Comparison of ENCODE assay signal across 1 cellular context in the genomic region with DNA sequence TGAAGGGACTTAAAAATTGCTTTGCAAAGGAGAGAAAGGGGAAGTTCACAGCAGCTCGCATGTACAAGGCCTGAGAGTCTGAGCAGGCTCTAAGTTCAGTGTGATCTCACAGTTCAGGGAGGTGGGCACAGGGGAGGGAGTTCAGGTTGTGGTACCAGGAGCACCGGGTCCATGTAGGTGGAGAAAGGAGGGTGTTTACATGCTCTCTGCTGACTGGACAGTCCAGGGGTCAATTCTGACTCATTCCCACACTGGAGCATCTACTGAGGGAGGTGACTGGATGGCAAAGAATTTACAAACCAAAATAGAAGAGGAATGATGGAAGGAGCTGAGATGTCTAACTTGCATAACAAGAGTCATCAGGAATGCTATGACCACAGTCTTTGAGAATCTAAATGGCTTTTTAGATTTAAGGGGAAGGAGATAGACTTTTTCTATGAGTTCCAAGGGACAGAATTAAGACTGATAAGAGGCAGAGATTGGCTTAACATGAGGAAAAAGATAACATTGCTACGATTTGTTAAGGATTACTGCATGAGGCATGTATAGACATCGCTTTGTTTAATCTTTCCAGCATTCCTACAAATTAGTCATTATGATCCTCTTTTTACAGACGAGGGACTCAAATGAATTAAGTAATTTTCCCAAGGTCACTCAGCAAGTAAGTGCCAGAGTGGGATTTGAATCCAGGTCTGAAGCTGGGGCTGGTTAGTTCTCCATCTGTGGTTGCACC.
TF ChIP-seq lines count a peak whose summit lies in the region.

No MANE protein-coding gene starts in this region.

TF ChIP-seq in HepG2, 621 proteins besides CTCF, POLR2A, EP300 and RAD21 (continued from another document and continues in another):
- TF ChIP-seq, protein P1, sequence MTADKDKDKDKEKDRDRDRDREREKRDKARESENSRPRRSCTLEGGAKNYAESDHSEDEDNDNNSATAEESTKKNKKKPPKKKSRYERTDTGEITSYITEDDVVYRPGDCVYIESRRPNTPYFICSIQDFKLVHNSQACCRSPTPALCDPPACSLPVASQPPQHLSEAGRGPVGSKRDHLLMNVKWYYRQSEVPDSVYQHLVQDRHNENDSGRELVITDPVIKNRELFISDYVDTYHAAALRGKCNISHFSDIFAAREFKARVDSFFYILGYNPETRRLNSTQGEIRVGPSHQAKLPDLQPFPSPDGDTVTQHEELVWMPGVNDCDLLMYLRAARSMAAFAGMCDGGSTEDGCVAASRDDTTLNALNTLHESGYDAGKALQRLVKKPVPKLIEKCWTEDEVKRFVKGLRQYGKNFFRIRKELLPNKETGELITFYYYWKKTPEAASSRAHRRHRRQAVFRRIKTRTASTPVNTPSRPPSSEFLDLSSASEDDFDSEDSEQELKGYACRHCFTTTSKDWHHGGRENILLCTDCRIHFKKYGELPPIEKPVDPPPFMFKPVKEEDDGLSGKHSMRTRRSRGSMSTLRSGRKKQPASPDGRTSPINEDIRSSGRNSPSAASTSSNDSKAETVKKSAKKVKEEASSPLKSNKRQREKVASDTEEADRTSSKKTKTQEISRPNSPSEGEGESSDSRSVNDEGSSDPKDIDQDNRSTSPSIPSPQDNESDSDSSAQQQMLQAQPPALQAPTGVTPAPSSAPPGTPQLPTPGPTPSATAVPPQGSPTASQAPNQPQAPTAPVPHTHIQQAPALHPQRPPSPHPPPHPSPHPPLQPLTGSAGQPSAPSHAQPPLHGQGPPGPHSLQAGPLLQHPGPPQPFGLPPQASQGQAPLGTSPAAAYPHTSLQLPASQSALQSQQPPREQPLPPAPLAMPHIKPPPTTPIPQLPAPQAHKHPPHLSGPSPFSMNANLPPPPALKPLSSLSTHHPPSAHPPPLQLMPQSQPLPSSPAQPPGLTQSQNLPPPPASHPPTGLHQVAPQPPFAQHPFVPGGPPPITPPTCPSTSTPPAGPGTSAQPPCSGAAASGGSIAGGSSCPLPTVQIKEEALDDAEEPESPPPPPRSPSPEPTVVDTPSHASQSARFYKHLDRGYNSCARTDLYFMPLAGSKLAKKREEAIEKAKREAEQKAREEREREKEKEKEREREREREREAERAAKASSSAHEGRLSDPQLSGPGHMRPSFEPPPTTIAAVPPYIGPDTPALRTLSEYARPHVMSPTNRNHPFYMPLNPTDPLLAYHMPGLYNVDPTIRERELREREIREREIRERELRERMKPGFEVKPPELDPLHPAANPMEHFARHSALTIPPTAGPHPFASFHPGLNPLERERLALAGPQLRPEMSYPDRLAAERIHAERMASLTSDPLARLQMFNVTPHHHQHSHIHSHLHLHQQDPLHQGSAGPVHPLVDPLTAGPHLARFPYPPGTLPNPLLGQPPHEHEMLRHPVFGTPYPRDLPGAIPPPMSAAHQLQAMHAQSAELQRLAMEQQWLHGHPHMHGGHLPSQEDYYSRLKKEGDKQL (CRISPR knock-in tag; IDR thresholded peaks at IDR 0.05; ENCODE audit: low read depth): 0 out of 2 replicates have a peak, but pooled peaks have one; percentile 26
- TF ChIP-seq TSC22D2 (CRISPR knock-in tag; IDR thresholded peaks at IDR 0.05; ENCODE audit: borderline replicate concordance): no peak
- TF ChIP-seq PTBP1 (IDR thresholded peaks at IDR 0.05; ENCODE audit: low read depth, low read length, poor library complexity, severe bottlenecking): no peak
- TF ChIP-seq, protein P2, sequence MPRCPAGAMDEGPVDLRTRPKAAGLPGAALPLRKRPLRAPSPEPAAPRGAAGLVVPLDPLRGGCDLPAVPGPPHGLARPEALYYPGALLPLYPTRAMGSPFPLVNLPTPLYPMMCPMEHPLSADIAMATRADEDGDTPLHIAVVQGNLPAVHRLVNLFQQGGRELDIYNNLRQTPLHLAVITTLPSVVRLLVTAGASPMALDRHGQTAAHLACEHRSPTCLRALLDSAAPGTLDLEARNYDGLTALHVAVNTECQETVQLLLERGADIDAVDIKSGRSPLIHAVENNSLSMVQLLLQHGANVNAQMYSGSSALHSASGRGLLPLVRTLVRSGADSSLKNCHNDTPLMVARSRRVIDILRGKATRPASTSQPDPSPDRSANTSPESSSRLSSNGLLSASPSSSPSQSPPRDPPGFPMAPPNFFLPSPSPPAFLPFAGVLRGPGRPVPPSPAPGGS (CRISPR knock-in tag; IDR thresholded peaks at IDR 0.05): no peak
- TF ChIP-seq, protein P3, sequence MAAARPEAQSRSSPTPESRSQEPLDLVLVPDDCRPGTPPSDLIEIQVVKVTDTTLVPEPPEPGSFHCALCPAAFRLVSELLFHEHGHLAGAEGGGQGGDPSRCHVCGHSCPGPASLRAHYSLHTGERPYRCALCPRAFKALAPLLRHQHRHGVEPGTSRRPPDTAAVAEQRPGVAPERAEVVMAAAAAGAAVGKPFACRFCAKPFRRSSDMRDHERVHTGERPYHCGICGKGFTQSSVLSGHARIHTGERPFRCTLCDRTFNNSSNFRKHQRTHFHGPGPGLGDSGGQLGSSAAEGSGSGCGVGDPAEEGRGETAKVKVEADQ (CRISPR knock-in tag; IDR thresholded peaks at IDR 0.05; ENCODE audit: borderline replicate concordance): no peak
- TF ChIP-seq, protein P4, sequence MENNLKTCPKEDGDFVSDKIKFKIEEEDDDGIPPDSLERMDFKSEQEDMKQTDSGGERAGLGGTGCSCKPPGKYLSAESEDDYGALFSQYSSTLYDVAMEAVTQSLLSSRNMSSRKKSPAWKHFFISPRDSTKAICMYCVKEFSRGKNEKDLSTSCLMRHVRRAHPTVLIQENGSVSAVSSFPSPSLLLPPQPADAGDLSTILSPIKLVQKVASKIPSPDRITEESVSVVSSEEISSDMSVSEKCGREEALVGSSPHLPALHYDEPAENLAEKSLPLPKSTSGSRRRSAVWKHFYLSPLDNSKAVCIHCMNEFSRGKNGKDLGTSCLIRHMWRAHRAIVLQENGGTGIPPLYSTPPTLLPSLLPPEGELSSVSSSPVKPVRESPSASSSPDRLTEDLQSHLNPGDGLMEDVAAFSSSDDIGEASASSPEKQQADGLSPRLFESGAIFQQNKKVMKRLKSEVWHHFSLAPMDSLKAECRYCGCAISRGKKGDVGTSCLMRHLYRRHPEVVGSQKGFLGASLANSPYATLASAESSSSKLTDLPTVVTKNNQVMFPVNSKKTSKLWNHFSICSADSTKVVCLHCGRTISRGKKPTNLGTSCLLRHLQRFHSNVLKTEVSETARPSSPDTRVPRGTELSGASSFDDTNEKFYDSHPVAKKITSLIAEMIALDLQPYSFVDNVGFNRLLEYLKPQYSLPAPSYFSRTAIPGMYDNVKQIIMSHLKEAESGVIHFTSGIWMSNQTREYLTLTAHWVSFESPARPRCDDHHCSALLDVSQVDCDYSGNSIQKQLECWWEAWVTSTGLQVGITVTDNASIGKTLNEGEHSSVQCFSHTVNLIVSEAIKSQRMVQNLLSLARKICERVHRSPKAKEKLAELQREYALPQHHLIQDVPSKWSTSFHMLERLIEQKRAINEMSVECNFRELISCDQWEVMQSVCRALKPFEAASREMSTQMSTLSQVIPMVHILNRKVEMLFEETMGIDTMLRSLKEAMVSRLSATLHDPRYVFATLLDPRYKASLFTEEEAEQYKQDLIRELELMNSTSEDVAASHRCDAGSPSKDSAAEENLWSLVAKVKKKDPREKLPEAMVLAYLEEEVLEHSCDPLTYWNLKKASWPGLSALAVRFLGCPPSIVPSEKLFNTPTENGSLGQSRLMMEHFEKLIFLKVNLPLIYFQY (CRISPR knock-in tag; IDR thresholded peaks at IDR 0.05; ENCODE audit: borderline replicate concordance): peak; percentile 70; the same call in 1 of the 2 replicates
- TF ChIP-seq, protein P5, sequence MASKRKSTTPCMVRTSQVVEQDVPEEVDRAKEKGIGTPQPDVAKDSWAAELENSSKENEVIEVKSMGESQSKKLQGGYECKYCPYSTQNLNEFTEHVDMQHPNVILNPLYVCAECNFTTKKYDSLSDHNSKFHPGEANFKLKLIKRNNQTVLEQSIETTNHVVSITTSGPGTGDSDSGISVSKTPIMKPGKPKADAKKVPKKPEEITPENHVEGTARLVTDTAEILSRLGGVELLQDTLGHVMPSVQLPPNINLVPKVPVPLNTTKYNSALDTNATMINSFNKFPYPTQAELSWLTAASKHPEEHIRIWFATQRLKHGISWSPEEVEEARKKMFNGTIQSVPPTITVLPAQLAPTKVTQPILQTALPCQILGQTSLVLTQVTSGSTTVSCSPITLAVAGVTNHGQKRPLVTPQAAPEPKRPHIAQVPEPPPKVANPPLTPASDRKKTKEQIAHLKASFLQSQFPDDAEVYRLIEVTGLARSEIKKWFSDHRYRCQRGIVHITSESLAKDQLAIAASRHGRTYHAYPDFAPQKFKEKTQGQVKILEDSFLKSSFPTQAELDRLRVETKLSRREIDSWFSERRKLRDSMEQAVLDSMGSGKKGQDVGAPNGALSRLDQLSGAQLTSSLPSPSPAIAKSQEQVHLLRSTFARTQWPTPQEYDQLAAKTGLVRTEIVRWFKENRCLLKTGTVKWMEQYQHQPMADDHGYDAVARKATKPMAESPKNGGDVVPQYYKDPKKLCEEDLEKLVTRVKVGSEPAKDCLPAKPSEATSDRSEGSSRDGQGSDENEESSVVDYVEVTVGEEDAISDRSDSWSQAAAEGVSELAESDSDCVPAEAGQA (IDR thresholded peaks at IDR 0.05; ENCODE audit: low read depth): no peak
- TF ChIP-seq, protein P5 (CRISPR knock-in tag; IDR thresholded peaks at IDR 0.05; ENCODE audit: borderline replicate concordance): no peak
- TF ChIP-seq, protein P6, sequence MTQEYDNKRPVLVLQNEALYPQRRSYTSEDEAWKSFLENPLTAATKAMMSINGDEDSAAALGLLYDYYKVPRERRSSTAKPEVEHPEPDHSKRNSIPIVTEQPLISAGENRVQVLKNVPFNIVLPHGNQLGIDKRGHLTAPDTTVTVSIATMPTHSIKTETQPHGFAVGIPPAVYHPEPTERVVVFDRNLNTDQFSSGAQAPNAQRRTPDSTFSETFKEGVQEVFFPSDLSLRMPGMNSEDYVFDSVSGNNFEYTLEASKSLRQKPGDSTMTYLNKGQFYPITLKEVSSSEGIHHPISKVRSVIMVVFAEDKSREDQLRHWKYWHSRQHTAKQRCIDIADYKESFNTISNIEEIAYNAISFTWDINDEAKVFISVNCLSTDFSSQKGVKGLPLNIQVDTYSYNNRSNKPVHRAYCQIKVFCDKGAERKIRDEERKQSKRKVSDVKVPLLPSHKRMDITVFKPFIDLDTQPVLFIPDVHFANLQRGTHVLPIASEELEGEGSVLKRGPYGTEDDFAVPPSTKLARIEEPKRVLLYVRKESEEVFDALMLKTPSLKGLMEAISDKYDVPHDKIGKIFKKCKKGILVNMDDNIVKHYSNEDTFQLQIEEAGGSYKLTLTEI (CRISPR knock-in tag; conservative IDR thresholded peaks at IDR 0.05): no peak
- TF ChIP-seq, protein P7, sequence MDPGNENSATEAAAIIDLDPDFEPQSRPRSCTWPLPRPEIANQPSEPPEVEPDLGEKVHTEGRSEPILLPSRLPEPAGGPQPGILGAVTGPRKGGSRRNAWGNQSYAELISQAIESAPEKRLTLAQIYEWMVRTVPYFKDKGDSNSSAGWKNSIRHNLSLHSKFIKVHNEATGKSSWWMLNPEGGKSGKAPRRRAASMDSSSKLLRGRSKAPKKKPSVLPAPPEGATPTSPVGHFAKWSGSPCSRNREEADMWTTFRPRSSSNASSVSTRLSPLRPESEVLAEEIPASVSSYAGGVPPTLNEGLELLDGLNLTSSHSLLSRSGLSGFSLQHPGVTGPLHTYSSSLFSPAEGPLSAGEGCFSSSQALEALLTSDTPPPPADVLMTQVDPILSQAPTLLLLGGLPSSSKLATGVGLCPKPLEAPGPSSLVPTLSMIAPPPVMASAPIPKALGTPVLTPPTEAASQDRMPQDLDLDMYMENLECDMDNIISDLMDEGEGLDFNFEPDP (CRISPR knock-in tag; conservative IDR thresholded peaks at IDR 0.05): no peak
- TF ChIP-seq ZFY (CRISPR knock-in tag; IDR thresholded peaks at IDR 0.05): no peak
- no peak for TF ChIP-seq ATF7-NPFF (CRISPR knock-in tag; IDR thresholded peaks at IDR 0.05; ENCODE audit: low read depth)
- TF ChIP-seq, protein P8, sequence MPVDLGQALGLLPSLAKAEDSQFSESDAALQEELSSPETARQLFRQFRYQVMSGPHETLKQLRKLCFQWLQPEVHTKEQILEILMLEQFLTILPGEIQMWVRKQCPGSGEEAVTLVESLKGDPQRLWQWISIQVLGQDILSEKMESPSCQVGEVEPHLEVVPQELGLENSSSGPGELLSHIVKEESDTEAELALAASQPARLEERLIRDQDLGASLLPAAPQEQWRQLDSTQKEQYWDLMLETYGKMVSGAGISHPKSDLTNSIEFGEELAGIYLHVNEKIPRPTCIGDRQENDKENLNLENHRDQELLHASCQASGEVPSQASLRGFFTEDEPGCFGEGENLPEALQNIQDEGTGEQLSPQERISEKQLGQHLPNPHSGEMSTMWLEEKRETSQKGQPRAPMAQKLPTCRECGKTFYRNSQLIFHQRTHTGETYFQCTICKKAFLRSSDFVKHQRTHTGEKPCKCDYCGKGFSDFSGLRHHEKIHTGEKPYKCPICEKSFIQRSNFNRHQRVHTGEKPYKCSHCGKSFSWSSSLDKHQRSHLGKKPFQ (CRISPR knock-in tag; IDR thresholded peaks at IDR 0.05; ENCODE audit: insufficient replicate concordance): peak; percentile 75
- no peak for TF ChIP-seq HHEX (CRISPR knock-in tag; IDR thresholded peaks at IDR 0.05)
- no peak for TF ChIP-seq HMG20B (CRISPR knock-in tag; conservative IDR thresholded peaks at IDR 0.05)
- peak; percentile 75 for TF ChIP-seq SOX5 (CRISPR knock-in tag; IDR thresholded peaks at IDR 0.05; ENCODE audit: borderline replicate concordance)
- TF ChIP-seq, protein P9, sequence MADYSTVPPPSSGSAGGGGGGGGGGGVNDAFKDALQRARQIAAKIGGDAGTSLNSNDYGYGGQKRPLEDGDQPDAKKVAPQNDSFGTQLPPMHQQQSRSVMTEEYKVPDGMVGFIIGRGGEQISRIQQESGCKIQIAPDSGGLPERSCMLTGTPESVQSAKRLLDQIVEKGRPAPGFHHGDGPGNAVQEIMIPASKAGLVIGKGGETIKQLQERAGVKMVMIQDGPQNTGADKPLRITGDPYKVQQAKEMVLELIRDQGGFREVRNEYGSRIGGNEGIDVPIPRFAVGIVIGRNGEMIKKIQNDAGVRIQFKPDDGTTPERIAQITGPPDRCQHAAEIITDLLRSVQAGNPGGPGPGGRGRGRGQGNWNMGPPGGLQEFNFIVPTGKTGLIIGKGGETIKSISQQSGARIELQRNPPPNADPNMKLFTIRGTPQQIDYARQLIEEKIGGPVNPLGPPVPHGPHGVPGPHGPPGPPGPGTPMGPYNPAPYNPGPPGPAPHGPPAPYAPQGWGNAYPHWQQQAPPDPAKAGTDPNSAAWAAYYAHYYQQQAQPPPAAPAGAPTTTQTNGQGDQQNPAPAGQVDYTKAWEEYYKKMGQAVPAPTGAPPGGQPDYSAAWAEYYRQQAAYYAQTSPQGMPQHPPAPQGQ (CRISPR knock-in tag; IDR thresholded peaks at IDR 0.05; ENCODE audit: borderline replicate concordance): no peak
